ENCODE assay signal across 38 cellular contexts in genomic region chr12:5533368-5533767, GRCh38.
"Had no signal": no experiment of that assay in that cellular context is flagged by ENCODE, and none has a peak within 500 bp of the region (broad histone marks: within the 10 kb centered on the region; RNA-seq: fewer than 3 reads in every experiment).

No MANE protein-coding gene starts in this region.

- FAIRE-seq: astrocyte, TTC549 had no signal

- H3K27ac Mint-ChIP-seq: activated B cell treated with CpG ODN at 0.5 μM for 24 hours; activated CD4-positive, alpha-beta memory T cell treated with anti-CD3 and anti-CD28 coated beads for 36 hours; activated CD4-positive, alpha-beta T cell treated with anti-CD3 and anti-CD28 coated beads for 36 hours; activated CD8-positive, alpha-beta T cell treated with anti-CD3 and anti-CD28 coated beads for 36 hours; activated naive CD4-positive, alpha-beta T cell treated with anti-CD3 and anti-CD28 coated beads for 36 hours; activated naive CD4-positive, alpha-beta T cell treated with anti-CD3 and anti-CD28 coated beads, Interleukin-2, amount 50 U/mL, for 72 hours; activated naive CD8-positive, alpha-beta T cell treated with anti-CD3 and anti-CD28 coated beads for 36 hours; activated T-cell treated with anti-CD3 and anti-CD28 coated beads, Interleukin-2, amount 50 U/mL, for 72 hours; activated T-helper 1 cell treated with anti-CD3 and anti-CD28 coated beads, Interleukin-12 subunit alpha, Interleukin-12 subunit beta, Interleukin-2, Interleukin-4 antibody, amounts not matched to agents 30 ng/mL and 10 ng/mL and 1 ng/mL, durations not matched to agents 14 hours and 24 hours and 36 hours; activated T-helper 17 cell treated with anti-CD3 and anti-CD28 coated beads, Interleukin-2, amount 50 U/mL, for 72 hours; T-helper 1 cell treated with Interleukin-12 subunit alpha and Interleukin-12 subunit beta and Interleukin-4 antibody, amounts not matched to agents 30 μg/mL and 1 μg/mL, for 36 hours; T-helper 2 cell treated with Interferon-gamma antibody and Interleukin-4, amounts not matched to agents 5 μg/mL and 100 μg/mL, for 36 hours had no signal

- H3K36me3 Mint-ChIP-seq: activated CD4-positive, alpha-beta memory T cell treated with anti-CD3 and anti-CD28 coated beads for 36 hours; activated naive CD4-positive, alpha-beta T cell treated with anti-CD3 and anti-CD28 coated beads, Interleukin-2, amount 50 U/mL, for 72 hours; activated naive CD8-positive, alpha-beta T cell treated with anti-CD3 and anti-CD28 coated beads for 36 hours had no signal

- H3K27ac ChIP-seq: adrenal gland, body of pancreas, brain microvascular endothelial cell, breast epithelium, VCaP had no signal

- H3K4me1 ChIP-seq: adrenal gland, body of pancreas, breast epithelium had no signal

- H3K36me3 ChIP-seq: adrenal gland, brain microvascular endothelial cell, breast epithelium had no signal

- H3K4me3 ChIP-seq: adrenal gland, body of pancreas, breast epithelium had no signal

- H3K4me3 Mint-ChIP-seq: activated B cell treated with CpG ODN at 0.5 μM for 24 hours; activated CD4-positive, alpha-beta memory T cell treated with anti-CD3 and anti-CD28 coated beads for 36 hours; activated CD4-positive, alpha-beta T cell treated with anti-CD3 and anti-CD28 coated beads for 36 hours; activated CD8-positive, alpha-beta T cell treated with anti-CD3 and anti-CD28 coated beads for 36 hours; activated naive CD4-positive, alpha-beta T cell treated with anti-CD3 and anti-CD28 coated beads for 36 hours; activated naive CD8-positive, alpha-beta T cell treated with anti-CD3 and anti-CD28 coated beads for 36 hours; activated T-cell treated with anti-CD3 and anti-CD28 coated beads, Interleukin-2, amount 50 U/mL, for 4 hours; activated T-cell treated with anti-CD3 and anti-CD28 coated beads, Interleukin-2, amount 50 U/mL, for 72 hours; activated T-helper 1 cell treated with anti-CD3 and anti-CD28 coated beads, Interleukin-12 subunit alpha, Interleukin-12 subunit beta, Interleukin-2, Interleukin-4 antibody, amounts not matched to agents 30 ng/mL and 10 ng/mL and 1 ng/mL, durations not matched to agents 14 hours and 24 hours and 36 hours; activated T-helper 17 cell treated with anti-CD3 and anti-CD28 coated beads, Interleukin-2, amount 50 U/mL, for 72 hours; T-helper 1 cell treated with Interleukin-12 subunit alpha and Interleukin-12 subunit beta and Interleukin-4 antibody, amounts not matched to agents 30 μg/mL and 1 μg/mL, for 36 hours; T-helper 2 cell treated with Interferon-gamma antibody and Interleukin-4, amounts not matched to agents 5 μg/mL and 100 μg/mL, for 36 hours had no signal

- H3K4me1 Mint-ChIP-seq: activated B cell treated with CpG ODN at 0.5 μM for 24 hours; activated CD4-positive, alpha-beta T cell treated with anti-CD3 and anti-CD28 coated beads for 36 hours; activated naive CD8-positive, alpha-beta T cell treated with anti-CD3 and anti-CD28 coated beads for 36 hours; activated T-helper 17 cell treated with anti-CD3 and anti-CD28 coated beads, Interleukin-2, amount 50 U/mL, for 72 hours had no signal

- H3K27me3 ChIP-seq: adrenal gland, body of pancreas, brain microvascular endothelial cell had no signal

- DNase-seq: activated B cell treated with CpG ODN at 0.5 μM for 24 hours; activated CD4-positive, alpha-beta memory T cell treated with anti-CD3 and anti-CD28 coated beads for 36 hours; activated CD4-positive, alpha-beta T cell treated with anti-CD3 and anti-CD28 coated beads for 36 hours; activated CD4-positive, alpha-beta T cell treated with anti-CD3 and anti-CD28 coated beads for 48 hours; activated CD4-positive, alpha-beta T cell treated with anti-CD3 and anti-CD28 coated beads, Interleukin-2, amount 50 U/mL, for 1 hour; activated CD4-positive, alpha-beta T cell treated with anti-CD3 and anti-CD28 coated beads, Interleukin-2, amount 50 U/mL, for 4 hours; activated CD4-positive, CD25-positive, alpha-beta regulatory T cell treated with anti-CD3 and anti-CD28 coated beads, Interleukin-2, amount 50 U/mL, for 72 hours; activated CD8-positive, alpha-beta memory T cell treated with anti-CD3 and anti-CD28 coated beads, Interleukin-2, amount 50 U/mL, for 4 hours; activated CD8-positive, alpha-beta T cell treated with anti-CD3 and anti-CD28 coated beads for 36 hours; activated effector memory CD4-positive, alpha-beta T cell treated with anti-CD3 and anti-CD28 coated beads, Interleukin-2, amount 50 U/mL, for 16 hours; activated gamma-delta T cell treated with Interleukin-2 at 50 U/mL for 16 hours; activated naive CD4-positive, alpha-beta T cell; activated naive CD4-positive, alpha-beta T cell treated with anti-CD3 and anti-CD28 coated beads for 36 hours; activated naive CD4-positive, alpha-beta T cell treated with anti-CD3 and anti-CD28 coated beads, Interleukin-2, amount 50 U/mL, for 16 hours; activated naive CD8-positive, alpha-beta T cell treated with anti-CD3 and anti-CD28 coated beads for 36 hours; activated T-cell treated with anti-CD3 and anti-CD28 coated beads for 4 hours; activated T-cell treated with anti-CD3 and anti-CD28 coated beads, Interleukin-2, amount 50 U/mL, for 1 hour; activated T-cell treated with anti-CD3 and anti-CD28 coated beads, Interleukin-2, amount 50 U/mL, for 4 hours; activated T-cell treated with anti-CD3 and anti-CD28 coated beads, Interleukin-2, amount 50 U/mL, for 72 hours; adrenal gland; amniotic stem cell; aorta; body of pancreas; brain microvascular endothelial cell; central memory CD4-positive, alpha-beta T cell; SW 1271; T-helper 1 cell; T-helper 2 cell; T-helper 9 cell had no signal

- H3K9me3 Mint-ChIP-seq: activated CD8-positive, alpha-beta T cell treated with anti-CD3 and anti-CD28 coated beads for 36 hours; activated T-helper 1 cell treated with anti-CD3 and anti-CD28 coated beads, Interleukin-12 subunit alpha, Interleukin-12 subunit beta, Interleukin-2, Interleukin-4 antibody, amounts not matched to agents 30 ng/mL and 10 ng/mL and 1 ng/mL, durations not matched to agents 14 hours and 24 hours and 36 hours; T-helper 2 cell treated with Interferon-gamma antibody and Interleukin-4, amounts not matched to agents 5 μg/mL and 100 μg/mL, for 36 hours had no signal

- H3K9me3 ChIP-seq: adrenal gland, body of pancreas, breast epithelium had no signal
